Comparison of ENCODE assay signal across 19 cellular contexts in the genomic region with DNA sequence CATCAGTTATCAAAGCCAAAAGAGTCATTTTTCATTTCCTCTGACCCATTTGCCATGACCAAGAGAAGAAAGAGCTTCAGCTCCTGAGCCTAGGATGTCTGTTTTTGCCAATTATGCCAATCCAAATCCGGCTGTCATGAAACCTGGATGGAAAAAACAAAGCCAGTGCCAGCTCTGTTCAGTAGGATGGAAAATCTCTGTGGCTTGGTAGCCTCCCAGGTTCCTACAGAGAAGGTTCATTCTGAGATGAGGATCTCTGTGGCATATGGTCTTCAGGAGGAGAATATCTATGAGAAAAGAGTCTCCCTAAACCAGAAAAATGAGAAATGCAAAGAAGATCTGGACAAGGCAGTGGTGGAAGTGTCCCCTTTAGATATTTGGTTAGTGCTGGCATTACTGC.
DNase-seq lines count a peak whose midpoint lies in the region; FAIRE-seq lines count a peak whose summit lies in the region.
"Had no signal": no experiment of that assay in that cellular context is flagged by ENCODE, and none has a peak within 500 bp of the region (broad histone marks: within the 10 kb centered on the region; RNA-seq: fewer than 3 reads in every experiment).

No MANE protein-coding gene starts in this region.

- H3K27ac Mint-ChIP-seq in activated T-helper 1 cell treated with anti-CD3 and anti-CD28 coated beads, Interleukin-12 subunit alpha, Interleukin-12 subunit beta, Interleukin-2, Interleukin-4 antibody, amounts not matched to agents 30 ng/mL and 10 ng/mL and 1 ng/mL, durations not matched to agents 14 hours and 24 hours and 36 hours = peak overlapping the region; percentile 22
- H3K27ac Mint-ChIP-seq: B cell; CD4-positive, CD25-positive, alpha-beta regulatory T cell; CD8-positive, alpha-beta T cell; GM23338; H9 had no signal

- no peaks in the 10 kb centered on the region for H3K4me1 Mint-ChIP-seq in activated T-helper 1 cell treated with anti-CD3 and anti-CD28 coated beads, Interleukin-12 subunit alpha, Interleukin-12 subunit beta, Interleukin-2, Interleukin-4 antibody, amounts not matched to agents 30 ng/mL and 10 ng/mL and 1 ng/mL, durations not matched to agents 14 hours and 24 hours and 36 hours (ENCODE audit: low read depth)
- H3K4me1 Mint-ChIP-seq: B cell; CD4-positive, CD25-positive, alpha-beta regulatory T cell; GM23338; H9 had no signal

- DNase-seq in G401 (ENCODE audit: low spot score) (peak; percentile 99), NCI-H446 (lab: John Stamatoyannopoulos, UW) (peak; percentile 77 to 83), cerebellar nuclear complex (lab: John Stamatoyannopoulos, UW) (peak; percentile 91 to 97), SKM-1 treated with dmso at 0.1 percent for 144 hours (lab: John Stamatoyannopoulos, UW; ENCODE audit: unreplicated experiment) (no peak), frontal cortex (ENCODE audit: low spot score in 2 of 2) (no peak), NCI-H510A (lab: John Stamatoyannopoulos, UW) (no peak), GM19240 (ENCODE audit: insufficient read length, low spot score) (no peak)
- DNase-seq in activated T-helper 1 cell treated with anti-CD3 and anti-CD28 coated beads, Interleukin-12 subunit alpha, Interleukin-12 subunit beta, Interleukin-2, Interleukin-4 antibody, amounts not matched to agents 30 ng/mL and 10 ng/mL and 1 ng/mL, durations not matched to agents 14 hours and 24 hours and 36 hours (ENCODE audit: low spot score) = no peak
- DNase-seq: Caco-2; CD4-positive, CD25-positive, alpha-beta regulatory T cell; CD8-positive, alpha-beta T cell; DMS153; DND-41; GDM1; H9 had no signal

- no peaks in the 10 kb centered on the region for H3K27me3 Mint-ChIP-seq in activated T-helper 1 cell treated with anti-CD3 and anti-CD28 coated beads, Interleukin-12 subunit alpha, Interleukin-12 subunit beta, Interleukin-2, Interleukin-4 antibody, amounts not matched to agents 30 ng/mL and 10 ng/mL and 1 ng/mL, durations not matched to agents 14 hours and 24 hours and 36 hours (ENCODE audit: insufficient read depth)
- H3K27me3 Mint-ChIP-seq: B cell; CD4-positive, CD25-positive, alpha-beta regulatory T cell had no signal

- intact Hi-C loops in activated T-helper 1 cell treated with anti-CD3 and anti-CD28 coated beads, Interleukin-12 subunit alpha, Interleukin-12 subunit beta, Interleukin-2, Interleukin-4 antibody, amounts not matched to agents 30 ng/mL and 10 ng/mL and 1 ng/mL, durations not matched to agents 14 hours and 24 hours and 36 hours (cut with micrococcal nuclease) = no loop called here

- in situ Hi-C loops in G401 (cut with HindIII; ENCODE audit: low sequenced_read_pairs) = no loop called here

- H3K4me3 Mint-ChIP-seq in activated T-helper 1 cell treated with anti-CD3 and anti-CD28 coated beads, Interleukin-12 subunit alpha, Interleukin-12 subunit beta, Interleukin-2, Interleukin-4 antibody, amounts not matched to agents 30 ng/mL and 10 ng/mL and 1 ng/mL, durations not matched to agents 14 hours and 24 hours and 36 hours = no peak overlapping the region
- H3K4me3 Mint-ChIP-seq: B cell; CD4-positive, CD25-positive, alpha-beta regulatory T cell; CD8-positive, alpha-beta T cell; GM23338; H9 had no signal

- H3K9me3 Mint-ChIP-seq in activated T-helper 1 cell treated with anti-CD3 and anti-CD28 coated beads, Interleukin-12 subunit alpha, Interleukin-12 subunit beta, Interleukin-2, Interleukin-4 antibody, amounts not matched to agents 30 ng/mL and 10 ng/mL and 1 ng/mL, durations not matched to agents 14 hours and 24 hours and 36 hours = peaks cover 9% of the 10 kb centered on the region
- H3K9me3 Mint-ChIP-seq: H9 had no signal

- H3K36me3 Mint-ChIP-seq in activated T-helper 1 cell treated with anti-CD3 and anti-CD28 coated beads, Interleukin-12 subunit alpha, Interleukin-12 subunit beta, Interleukin-2, Interleukin-4 antibody, amounts not matched to agents 30 ng/mL and 10 ng/mL and 1 ng/mL, durations not matched to agents 14 hours and 24 hours and 36 hours (ENCODE audit: low read depth) = no peaks in the 10 kb centered on the region
- H3K36me3 Mint-ChIP-seq: CD4-positive, CD25-positive, alpha-beta regulatory T cell; CD8-positive, alpha-beta T cell had no signal

- FAIRE-seq in frontal cortex (lab: Jason Lieb, UNC) = no peak
- FAIRE-seq: A204.1, GM12878 had no signal

Comparison
In these comparisons a context has a peak if more than half of its experiments do, and no peak if none do; other contexts are left out.
1. DNase-seq: peak in G401 (single experiment), NCI-H446 (2 of 2) and cerebellar nuclear complex (2 of 2); none in activated T-helper 1 cell treated with anti-CD3 and anti-CD28 coated beads, Interleukin-12 subunit alpha, Interleukin-12 subunit beta, Interleukin-2, Interleukin-4 antibody, amounts not matched to agents 30 ng/mL and 10 ng/mL and 1 ng/mL, durations not matched to agents 14 hours and 24 hours and 36 hours (single experiment), SKM-1 treated with dmso at 0.1 percent for 144 hours (single experiment), frontal cortex (0 of 2), NCI-H510A (single experiment) and GM19240 (single experiment).